In the genomic region with DNA sequence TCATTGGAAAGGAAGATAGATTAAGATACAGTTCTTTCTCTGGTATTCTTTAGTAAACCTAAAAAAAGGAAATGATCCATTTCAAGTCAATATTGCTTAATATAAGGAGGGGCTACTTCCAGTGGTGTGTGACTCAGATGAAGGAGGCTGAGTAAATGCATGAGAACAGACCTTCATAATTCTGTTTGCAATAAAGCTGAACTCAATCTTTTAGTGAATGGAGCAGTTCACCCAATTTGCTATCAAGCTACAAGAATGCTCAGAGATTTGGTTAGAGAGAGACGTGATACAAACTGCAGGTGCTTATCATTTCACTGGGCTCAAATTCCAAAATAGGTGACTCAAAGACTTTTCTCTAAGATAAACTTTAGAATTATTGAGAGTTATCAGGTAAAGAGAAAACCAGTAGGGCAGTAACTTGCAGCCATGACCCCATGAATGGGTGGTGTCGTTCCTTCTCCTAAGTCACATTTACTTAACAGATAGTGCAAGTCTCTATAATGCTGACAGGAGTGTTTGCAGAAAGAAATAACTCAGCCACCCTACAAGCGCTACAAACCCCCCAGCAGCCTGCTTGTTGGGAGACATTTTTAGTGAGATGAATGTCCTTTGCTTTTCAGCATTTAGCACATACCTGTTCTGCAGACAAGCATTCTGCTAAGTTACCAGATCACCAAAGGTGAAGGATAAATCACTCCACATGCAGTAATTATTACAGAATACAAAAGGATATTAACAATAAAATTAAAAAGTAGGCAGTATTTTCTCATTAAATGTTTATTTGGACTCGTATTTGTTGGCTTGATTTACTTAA, we compare ENCODE assay signal across 12 cellular contexts. TPM values are rescaled to one million over a fixed set of nuclear protein-coding genes. Genes with fewer than 3 reads are reported as not detected.
A peak's percentile ranks its signal among the peaks of the same experiment; 100 is the strongest.
DNase-seq lines count a peak whose midpoint lies in the region; ATAC-seq, FAIRE-seq and TF ChIP-seq lines count a peak whose summit lies in the region.
"Had no signal": no experiment of that assay in that cellular context is flagged by ENCODE, and none has a peak within 500 bp of the region (broad histone marks: within the 10 kb centered on the region; RNA-seq: fewer than 3 reads in every experiment).

No MANE protein-coding gene starts in this region.

- peaks cover 40% of the 10 kb centered on the region for H3K79me2 ChIP-seq in K562 (ENCODE audit: control insufficient read depth, insufficient read depth, low read length)

- TSS peak; percentile 0 for BruUV-seq in K562 (replicated peaks; lab: Mats Ljungman, UMichigan)

- no peak for TF ChIP-seq POLR2A in K562 (conservative IDR thresholded peaks at IDR 0.05)

- intact Hi-C loops in K562 (cut with micrococcal nuclease), result no loop called here

- no peaks in the 10 kb centered on the region for H3K27me3 ChIP-seq in K562 (ENCODE audit: control insufficient read depth in 2 of 2, insufficient read depth in 2 of 2, low read length in 2 of 2)
- H3K27me3 ChIP-seq: BLaER1, SJSA1 had no signal

- ATAC-seq in K562, result peak; percentile 22
- ATAC-seq in left lobe of liver, result peak; percentile 43
- no peak for ATAC-seq in HG03565 (IDR thresholded peaks at IDR 0.05; ENCODE audit: unreplicated experiment)
- no peak for ATAC-seq in GM18867 (IDR thresholded peaks at IDR 0.05; ENCODE audit: unreplicated experiment)
- ATAC-seq in activated CD8-positive, alpha-beta T cell treated with anti-CD3 and anti-CD28 coated beads, Interleukin-2, amount 10 ng/mL, durations not matched to agents 7 days and 5 days, result no peak

- H3K9ac ChIP-seq in K562 (ENCODE audit: insufficient read depth in 1 of 2, low read depth in 2 of 2, low read length in 2 of 2), result no peak overlapping the region
- H3K9ac ChIP-seq: BLaER1 had no signal

- H3K36me3 ChIP-seq in K562 (ENCODE audit: control insufficient read depth, insufficient read depth, low read length), result peaks cover 71% of the 10 kb centered on the region

- no peak for TF ChIP-seq RAD21 in K562 (CRISPR knock-in tag; conservative IDR thresholded peaks at IDR 0.05 in 1 of 2, IDR thresholded peaks at IDR 0.05 in 1 of 2)

- H3K4me1 ChIP-seq in K562 (replicated peaks in 1 of 2; ENCODE audit: control insufficient read depth in 2 of 2, insufficient read depth in 2 of 2, low read length in 2 of 2), result peaks cover 0 to 22% of the 10 kb centered on the region in 2 experiments; a peak in 3 of 5 replicates

- H2AFZ ChIP-seq in K562 (ENCODE audit: low read depth, low read length), result no peak overlapping the region

- peaks cover 3% of the 10 kb centered on the region; the same call in 1 of the 2 replicates for H4K20me1 ChIP-seq in K562 (replicated peaks; ENCODE audit: control insufficient read depth, insufficient read depth, low read length)
- H4K20me1 ChIP-seq: BLaER1 had no signal

- no peak overlapping the region for H3K27ac Mint-ChIP-seq in activated CD8-positive, alpha-beta T cell treated with anti-CD3 and anti-CD28 coated beads, Interleukin-2, amount 10 ng/mL, durations not matched to agents 7 days and 5 days

- in situ Hi-C loops in K562 (cut with MboI), result no loop called here

- peaks cover 44% of the 10 kb centered on the region for H3K36me3 Mint-ChIP-seq in activated CD8-positive, alpha-beta T cell treated with anti-CD3 and anti-CD28 coated beads, Interleukin-2, amount 10 ng/mL, durations not matched to agents 7 days and 5 days (ENCODE audit: low read depth)

- H3K4me3 ChIP-seq in K562, result no peak overlapping the region
- H3K4me3 ChIP-seq: BLaER1, SJSA1 had no signal

- 38% methylated on average over 4 of the region's 4 CpGs for WGBS in K562 (ENCODE audit: insufficient coverage, low coverage, missing lambda C conversion rate)

- H3K9me1 ChIP-seq in K562 (ENCODE audit: control insufficient read depth, insufficient read depth, low read length), result no peaks in the 10 kb centered on the region

- no peaks in the 10 kb centered on the region for H3K9me3 ChIP-seq in K562 (replicated peaks; ENCODE audit: control insufficient read depth, insufficient read depth, low read depth, low read length)
- H3K9me3 ChIP-seq: BLaER1, SJSA1 had no signal

- POLR2A ChIA-PET in K562 (lab: Yijun Ruan, JAX), result interaction anchor here (1.1 to 1.4 kb wide), 2 partner anchors 13 to 16 kb away, joined by 3 to 4 read pairs; partner anchors contain the start of gene BLOC1S5
- POLR2A ChIA-PET in activated CD8-positive, alpha-beta T cell treated with anti-CD3 and anti-CD28 coated beads, Interleukin-2, amount 10 ng/mL, durations not matched to agents 7 days and 5 days (lab: Charles Lee), result no interaction called here

- DNase-seq in AG08396 (ENCODE audit: low spot score), result peak; percentile 32
- DNase-seq in Kasumi-1 (lab: John Stamatoyannopoulos, UW), result peak; percentile 29 to 71
- DNase-seq in K562 (ENCODE audit: extremely low read depth in 1 of 4, low spot score in 3 of 4), result peak in 1 of 4 experiments; percentile 46
- DNase-seq in left lobe of liver (ENCODE audit: low spot score), result no peak
- DNase-seq in NCI-H1694 (lab: John Stamatoyannopoulos, UW), result no peak
- no peak for DNase-seq in activated CD8-positive, alpha-beta T cell treated with anti-CD3 and anti-CD28 coated beads, Interleukin-2, amount 10 ng/mL, durations not matched to agents 7 days and 5 days
- DNase-seq: caudate nucleus, NCI-H146 had no signal

- H3K4me3 Mint-ChIP-seq in activated CD8-positive, alpha-beta T cell treated with anti-CD3 and anti-CD28 coated beads, Interleukin-2, amount 10 ng/mL, durations not matched to agents 7 days and 5 days, result no peak overlapping the region

- no peak; the same call in 1 of the 2 replicates for TF ChIP-seq EP300 in K562 (IDR thresholded peaks at IDR 0.05; ENCODE audit: low read length)

- CTCF ChIA-PET in K562 (lab: Yijun Ruan, JAX; ENCODE audit: low intra/inter-chr PET ratio), result no interaction called here
- CTCF ChIA-PET in activated CD8-positive, alpha-beta T cell treated with anti-CD3 and anti-CD28 coated beads, Interleukin-2, amount 10 ng/mL, durations not matched to agents 7 days and 5 days (lab: Charles Lee), result interaction anchor here (2.2 kb wide), 1 partner anchor 15 kb away, joined by 6 read pairs; no protein-coding TSS in a partner anchor

- peaks cover 22% of the 10 kb centered on the region for H3K4me1 Mint-ChIP-seq in activated CD8-positive, alpha-beta T cell treated with anti-CD3 and anti-CD28 coated beads, Interleukin-2, amount 10 ng/mL, durations not matched to agents 7 days and 5 days (ENCODE audit: low read depth)

- TF ChIP-seq CTCF in K562 (IDR thresholded peaks at IDR 0.05 in 2 of 3, conservative IDR thresholded peaks at IDR 0.05 in 1 of 3; ENCODE audit: insufficient read depth in 2 of 3, low read depth in 1 of 3, low read length in 3 of 3), result no peak

- H3K27me3 Mint-ChIP-seq in activated CD8-positive, alpha-beta T cell treated with anti-CD3 and anti-CD28 coated beads, Interleukin-2, amount 10 ng/mL, durations not matched to agents 7 days and 5 days (ENCODE audit: low read depth), result no peaks in the 10 kb centered on the region

- H3K9me3 Mint-ChIP-seq in activated CD8-positive, alpha-beta T cell treated with anti-CD3 and anti-CD28 coated beads, Interleukin-2, amount 10 ng/mL, durations not matched to agents 7 days and 5 days (ENCODE audit: insufficient read depth), result no peaks in the 10 kb centered on the region

- H3K27ac ChIP-seq in K562 (ENCODE audit: extremely low read depth, low read depth, low read length), result no peak overlapping the region
- H3K27ac ChIP-seq: BLaER1, SJSA1 had no signal

- no peak for FAIRE-seq in K562 (lab: Jason Lieb, UNC)

- no peak overlapping the region for H3K4me2 ChIP-seq in K562 (ENCODE audit: insufficient read depth, low read length)
- H3K4me2 ChIP-seq: BLaER1 had no signal

RNA-seq across cellular contexts. Expression of gene BLOC1S5, which starts 16.4 kb away (rescaled TPM):
- 10.1 and 22.8 TPM in 2 replicates for total RNA-seq in K562 (2011; cell fraction: chromatin; rRNA removed; ENCODE audit: low replicate concordance)
- 5.3 and 5.5 TPM in 2 replicates for total RNA-seq in K562 (2011; cell fraction: nucleolus; rRNA removed)
- total RNA-seq in K562 (2011; cell fraction: nucleoplasm; rRNA removed), result 13.9 and 19.7 TPM in 2 replicates
- 23.6 and 24.3 TPM in 2 replicates for total RNA-seq in K562 (2014; rRNA removed)
- 29.6 and 32.8 TPM in 2 replicates for total RNA-seq in K562 (2014; rRNA removed; fragmentation: Illumina TruSeq; extraction: Trizol)
- total RNA-seq in K562 (2015; rRNA removed; fragmentation: Illumina TruSeq; extraction: Trizol), result 28.6 and 32.6 TPM in 2 replicates
- total RNA-seq in K562 (2021), result 22.1 and 27.7 TPM in 2 replicates
- polyA plus RNA-seq in K562 (2011; rRNA removed), result 19.9 and 27.9 TPM in 2 replicates
- polyA plus RNA-seq in K562 (2011; cell fraction: cytosol; rRNA removed), result 5.5 and 7.7 TPM in 2 replicates
- polyA plus RNA-seq in K562 (2011; cell fraction: nucleus; rRNA removed), result 2.7 and 3.7 TPM in 2 replicates
- polyA plus RNA-seq in K562 (2012), result 19.8 and 21.9 TPM in 2 replicates
- 32.4 and 41.0 TPM in 2 replicates for polyA plus RNA-seq in K562 (2014; fragmentation: Illumina TruSeq; extraction: Trizol)
- polyA plus RNA-seq in K562 (2014; fragmentation: Nextera tagmentation; extraction: Ambion mirVana), result 10 to 100 TPM in 1 of 2 experiments, 1 to 10 TPM in 1; 8.5 to 13.1 TPM
- polyA plus RNA-seq in K562 (2014; rRNA removed), result 16.7 and 22.6 TPM in 2 replicates
- 35.4 and 37.7 TPM in 2 replicates for polyA minus RNA-seq in K562 (2011; rRNA and poly(A)+ RNA removed)
- polyA minus RNA-seq in K562 (2011; cell fraction: cytosol; rRNA and poly(A)+ RNA removed), result 6.5 and 7.5 TPM in 2 replicates
- polyA minus RNA-seq in K562 (2011; cell fraction: nucleus; rRNA and poly(A)+ RNA removed), result 6.3 and 8.9 TPM in 2 replicates
- 4.9 TPM for total RNA-seq in left lobe of liver
- 10 to 100 TPM; 21.5 to 21.6 TPM for total RNA-seq in activated CD8-positive, alpha-beta T cell treated with anti-CD3 and anti-CD28 coated beads, Interleukin-2, amount 10 ng/mL, durations not matched to agents 7 days and 5 days

RNA-seq across cellular contexts. Expression of gene EEF1E1, which starts 21.8 kb away (rescaled TPM):
- 49.0 and 93.0 TPM in 2 replicates for total RNA-seq in K562 (2011; cell fraction: chromatin; rRNA removed; ENCODE audit: low replicate concordance)
- total RNA-seq in K562 (2011; cell fraction: nucleolus; rRNA removed), result 41.2 and 52.1 TPM in 2 replicates
- total RNA-seq in K562 (2011; cell fraction: nucleoplasm; rRNA removed), result 66.7 and 82.7 TPM in 2 replicates
- total RNA-seq in K562 (2014; rRNA removed) (131 and 162 TPM in 2 replicates), K562 (2014; rRNA removed; fragmentation: Illumina TruSeq; extraction: Trizol) (327 and 355 TPM in 2 replicates), K562 (2015; rRNA removed; fragmentation: Illumina TruSeq; extraction: Trizol) (239 and 263 TPM in 2 replicates), K562 (2021) (135 and 150 TPM in 2 replicates), left lobe of liver (5.8 TPM)
- polyA plus RNA-seq in K562 (2011; rRNA removed) (262 and 338 TPM in 2 replicates), K562 (2014; fragmentation: Illumina TruSeq; extraction: Trizol) (219 and 229 TPM in 2 replicates), K562 (2014; fragmentation: Nextera tagmentation; extraction: Ambion mirVana) (1,000 to 10,000 TPM; 1,212 to 1,355 TPM), K562 (2014; rRNA removed) (302 and 419 TPM in 2 replicates)
- polyA plus RNA-seq in K562 (2011; cell fraction: cytosol; rRNA removed), result 118 and 166 TPM in 2 replicates
- 46.5 and 86.2 TPM in 2 replicates for polyA plus RNA-seq in K562 (2011; cell fraction: nucleus; rRNA removed)
- polyA plus RNA-seq in K562 (2012), result 176 and 223 TPM in 2 replicates
- 106 and 107 TPM in 2 replicates for polyA minus RNA-seq in K562 (2011; rRNA and poly(A)+ RNA removed)
- 28.8 and 41.5 TPM in 2 replicates for polyA minus RNA-seq in K562 (2011; cell fraction: cytosol; rRNA and poly(A)+ RNA removed)
- polyA minus RNA-seq in K562 (2011; cell fraction: nucleus; rRNA and poly(A)+ RNA removed), result 39.9 and 68.0 TPM in 2 replicates
- total RNA-seq in activated CD8-positive, alpha-beta T cell treated with anti-CD3 and anti-CD28 coated beads, Interleukin-2, amount 10 ng/mL, durations not matched to agents 7 days and 5 days, result 10 to 100 TPM; 42.2 to 44.2 TPM

Comparison
In these comparisons a context has a peak if more than half of its experiments do, and no peak if none do; other contexts are left out.
1. DNase-seq: peak in AG08396 (single experiment) and Kasumi-1 (2 of 2); none in left lobe of liver (single experiment), NCI-H1694 (single experiment) and activated CD8-positive, alpha-beta T cell treated with anti-CD3 and anti-CD28 coated beads, Interleukin-2, amount 10 ng/mL, durations not matched to agents 7 days and 5 days (single experiment).
2. ATAC-seq: peak in K562 (single experiment) and left lobe of liver (single experiment); none in HG03565 (single experiment), GM18867 (single experiment) and activated CD8-positive, alpha-beta T cell treated with anti-CD3 and anti-CD28 coated beads, Interleukin-2, amount 10 ng/mL, durations not matched to agents 7 days and 5 days (single experiment).